Comparison of ENCODE assay signal across 8 cellular contexts in genomic region chr10:110865804-110866482, GRCh38. TPM values are rescaled to one million over a fixed set of nuclear protein-coding genes. Genes with fewer than 3 reads are reported as not detected.
DNase-seq lines count a peak whose midpoint lies in the region; ATAC-seq and TF ChIP-seq lines count a peak whose summit lies in the region.

No MANE protein-coding gene starts in this region.

- no peaks in the 10 kb centered on the region for H3K27me3 ChIP-seq in MG63
- no peaks in the 10 kb centered on the region for H3K27me3 ChIP-seq in colonic mucosa
- H3K27me3 ChIP-seq in skeletal muscle satellite cell (ENCODE audit: control insufficient read depth, insufficient read depth, low read length) = no peaks in the 10 kb centered on the region

- peaks cover 7% of the 10 kb centered on the region for H3K4me1 ChIP-seq in colonic mucosa
- H3K4me1 ChIP-seq in skeletal muscle satellite cell (ENCODE audit: control insufficient read depth, insufficient read depth, low read length) = peaks cover 38% of the 10 kb centered on the region

- DNase-seq in MG63 (peak; percentile 38), colonic mucosa (no peak), hippocampal formation (lab: John Stamatoyannopoulos, UW) (no peak), NCI-H774 (lab: John Stamatoyannopoulos, UW) (no peak), AG20443 (ENCODE audit: low spot score) (no peak)

- intact Hi-C loops in colonic mucosa (cut with DNase I) = no loop called here

- H3K9me3 ChIP-seq in MG63 = no peaks in the 10 kb centered on the region
- H3K9me3 ChIP-seq in colonic mucosa = no peaks in the 10 kb centered on the region
- no peaks in the 10 kb centered on the region for H3K9me3 ChIP-seq in skeletal muscle satellite cell (replicated peaks; ENCODE audit: low read length)

- H3K36me3 ChIP-seq in MG63 (no peaks in the 10 kb centered on the region), colonic mucosa (no peaks in the 10 kb centered on the region), skeletal muscle satellite cell (ENCODE audit: insufficient read depth, low read length) (no peaks in the 10 kb centered on the region)

- no peak for TF ChIP-seq CTCF in colonic mucosa (IDR thresholded peaks at IDR 0.05)

- peak overlapping the region; percentile 64 for H3K4me2 ChIP-seq in skeletal muscle satellite cell (ENCODE audit: low read length)

- H3K9ac ChIP-seq in colonic mucosa (ENCODE audit: low read depth in 2 of 2, low read length in 2 of 2) (peak overlapping the region in 1 of 2 donors; percentile 59), skeletal muscle satellite cell (ENCODE audit: low read depth, low read length) (peak overlapping the region; percentile 59)

- H3K27ac ChIP-seq in colonic mucosa = peak overlapping the region; percentile 90

- no peak overlapping the region for H3K4me3 ChIP-seq in MG63
- H3K4me3 ChIP-seq in colonic mucosa = no peak overlapping the region
- H3K4me3 ChIP-seq in skeletal muscle satellite cell (ENCODE audit: low read length) = no peak overlapping the region

- peak; percentile 19 for ATAC-seq in GM18520 (IDR thresholded peaks at IDR 0.05; ENCODE audit: unreplicated experiment)
- ATAC-seq in GM21447 (IDR thresholded peaks at IDR 0.05; ENCODE audit: unreplicated experiment) = no peak

RNA-seq across cellular contexts. Expression of gene PDCD4, which starts 5.8 kb away (rescaled TPM):
- total RNA-seq in MG63 (2014; rRNA removed; shearing (Covaris generic); ENCODE audit: low replicate concordance) = 20.0 and 25.8 TPM in 2 replicates
- total RNA-seq in colonic mucosa = 100 to 1,000 TPM; 397 to 463 TPM
- total RNA-seq in skeletal muscle satellite cell (2012; rRNA removed) = 15.9 and 28.6 TPM in 2 replicates

RNA-seq across cellular contexts. Expression of gene BBIP1, which starts 53.0 kb away (rescaled TPM):
- 13.1 and 28.5 TPM in 2 replicates for total RNA-seq in MG63 (2014; rRNA removed; shearing (Covaris generic); ENCODE audit: low replicate concordance)
- total RNA-seq in colonic mucosa = 10 to 100 TPM; 17.7 to 19.1 TPM
- total RNA-seq in skeletal muscle satellite cell (2012; rRNA removed) = 18.3 and 21.2 TPM in 2 replicates

RNA-seq across cellular contexts. Expression of gene SHOC2, which starts 53.5 kb away (rescaled TPM):
- 11.1 and 15.4 TPM in 2 replicates for total RNA-seq in MG63 (2014; rRNA removed; shearing (Covaris generic); ENCODE audit: low replicate concordance)
- 10 to 100 TPM; 47.2 to 79.1 TPM for total RNA-seq in colonic mucosa
- total RNA-seq in skeletal muscle satellite cell (2012; rRNA removed) = 32.4 and 33.9 TPM in 2 replicates

Comparison
In these comparisons a context has a peak if more than half of its experiments do, and no peak if none do; other contexts are left out.
1. RNA of gene PDCD4, which starts 5.8 kb away (total RNA-seq): 397 to 463 TPM in colonic mucosa; 20.0 to 25.8 TPM in MG63; every median in the first group is over 10 times any median in the second.